In genomic region chr17:66555605-66556004, GRCh38 we compare ENCODE assay signal across 17 cellular contexts.
DNase-seq lines count a peak whose midpoint lies in the region; ATAC-seq and TF ChIP-seq lines count a peak whose summit lies in the region.
"Had no signal": no experiment of that assay in that cellular context is flagged by ENCODE, and none has a peak within 500 bp of the region (broad histone marks: within the 10 kb centered on the region; RNA-seq: fewer than 3 reads in every experiment).

No MANE protein-coding gene starts in this region.

- H3K4me3 Mint-ChIP-seq in naive thymus-derived CD4-positive, alpha-beta T cell, result no peak overlapping the region
- no peak overlapping the region for H3K4me3 Mint-ChIP-seq in Calu3 (ENCODE audit: low read depth, unreplicated experiment)
- H3K4me3 Mint-ChIP-seq: CD8-positive, alpha-beta memory T cell had no signal

- no peak overlapping the region for H3K4me3 ChIP-seq in naive thymus-derived CD4-positive, alpha-beta T cell (ENCODE audit: low read length)
- H3K4me3 ChIP-seq in foreskin fibroblast (ENCODE audit: low read depth in 1 of 2, low read length in 2 of 2), result no peak overlapping the region
- H3K4me3 ChIP-seq: BLaER1, HAP-1 had no signal

- no TSS peak for BruUV-seq in Calu3 (replicated peaks; lab: Mats Ljungman, UMichigan)

- CTCF ChIA-PET in naive thymus-derived CD4-positive, alpha-beta T cell (lab: Charles Lee), result interaction anchor here (0.8 kb wide), 1 partner anchor 11 kb away, joined by 4 read pairs; no protein-coding TSS in a partner anchor
- CTCF ChIA-PET in Calu3 (lab: Charles Lee), result no interaction called here

- peaks cover 12 to 53% (median 17%) of the 10 kb centered on the region in 5 donors for H3K36me3 Mint-ChIP-seq in naive thymus-derived CD4-positive, alpha-beta T cell
- peaks cover 13% of the 10 kb centered on the region for H3K36me3 Mint-ChIP-seq in Calu3 (ENCODE audit: insufficient read depth, unreplicated experiment)

- H3K4me1 ChIP-seq in foreskin keratinocyte, result no peaks in the 10 kb centered on the region
- H3K4me1 ChIP-seq in naive thymus-derived CD4-positive, alpha-beta T cell (ENCODE audit: control insufficient read depth in 2 of 2, insufficient read depth in 2 of 2, low read length in 2 of 2), result no peaks in the 10 kb centered on the region
- H3K4me1 ChIP-seq: BLaER1, HAP-1 had no signal

- H3K27me3 ChIP-seq in foreskin keratinocyte, result no peaks in the 10 kb centered on the region
- no peaks in the 10 kb centered on the region for H3K27me3 ChIP-seq in naive thymus-derived CD4-positive, alpha-beta T cell (ENCODE audit: control insufficient read depth in 2 of 2, insufficient read depth in 2 of 2, low read length in 2 of 2)
- H3K27me3 ChIP-seq: BLaER1 had no signal

- POLR2A ChIA-PET in naive thymus-derived CD4-positive, alpha-beta T cell (lab: Charles Lee), result no interaction called here

- H3K27me3 Mint-ChIP-seq in naive thymus-derived CD4-positive, alpha-beta T cell, result no peaks in the 10 kb centered on the region
- no peaks in the 10 kb centered on the region for H3K27me3 Mint-ChIP-seq in Calu3 (ENCODE audit: unreplicated experiment)

- TF ChIP-seq CTCF in foreskin keratinocyte (conservative IDR thresholded peaks at IDR 0.05), result no peak
- TF ChIP-seq CTCF in Calu3 (IDR thresholded peaks at IDR 0.05; ENCODE audit: unreplicated experiment), result no peak
- TF ChIP-seq CTCF in foreskin fibroblast (IDR thresholded peaks at IDR 0.05; ENCODE audit: low read depth, low read length), result no peak

- H3K4me1 Mint-ChIP-seq in naive thymus-derived CD4-positive, alpha-beta T cell, result peaks cover 12 to 63% (median 55%) of the 10 kb centered on the region in 7 donors
- peaks cover 28% of the 10 kb centered on the region for H3K4me1 Mint-ChIP-seq in Calu3 (ENCODE audit: low read depth, unreplicated experiment)

- DNase-seq in EH (ENCODE audit: low read depth) (peak; percentile 27), M059J (ENCODE audit: low read depth) (peak; percentile 75), foreskin keratinocyte (no peak), NCI-H510A treated with DMSO at 0.1 percent for 48 hours (lab: John Stamatoyannopoulos, UW) (no peak), Calu3 (no peak), amygdala (lab: John Stamatoyannopoulos, UW) (no peak), foreskin fibroblast (no peak)
- no peak for DNase-seq in naive thymus-derived CD4-positive, alpha-beta T cell
- DNase-seq: AML-193; Caco-2; CD8-positive, alpha-beta memory T cell; DMS 273 treated with DMSO at 0.1 percent for 48 hours; EL; GDM1 had no signal

- no peaks in the 10 kb centered on the region for H3K9me3 ChIP-seq in naive thymus-derived CD4-positive, alpha-beta T cell (ENCODE audit: control insufficient read depth in 2 of 3, low read length in 3 of 3)
- H3K9me3 ChIP-seq: Caco-2, HAP-1 had no signal

- H3K36me3 ChIP-seq in naive thymus-derived CD4-positive, alpha-beta T cell (ENCODE audit: control insufficient read depth in 2 of 3, insufficient read depth in 3 of 3, low read length in 3 of 3), result peaks cover 0 to 4% (median 0%) of the 10 kb centered on the region in 3 experiments
- H3K36me3 ChIP-seq: BLaER1, HAP-1 had no signal

- H3K27ac Mint-ChIP-seq in naive thymus-derived CD4-positive, alpha-beta T cell, result peak overlapping the region in 5 of 9 donors; percentile 43 to 71 (median 64)
- no peak overlapping the region for H3K27ac Mint-ChIP-seq in Calu3 (ENCODE audit: unreplicated experiment)

- H3K9me3 Mint-ChIP-seq in naive thymus-derived CD4-positive, alpha-beta T cell, result peaks cover 0 to 6% (median 0%) of the 10 kb centered on the region in 11 donors
- H3K9me3 Mint-ChIP-seq in Calu3 (ENCODE audit: low read depth, unreplicated experiment), result no peaks in the 10 kb centered on the region
- H3K9me3 Mint-ChIP-seq: CD8-positive, alpha-beta memory T cell had no signal

- no peak overlapping the region for H3K27ac ChIP-seq in foreskin keratinocyte
- no peak overlapping the region for H3K27ac ChIP-seq in naive thymus-derived CD4-positive, alpha-beta T cell (ENCODE audit: low read depth, low read length)
- H3K27ac ChIP-seq: BLaER1 had no signal

- peak; percentile 21 for ATAC-seq in foreskin keratinocyte
- no peak for ATAC-seq in naive thymus-derived CD4-positive, alpha-beta T cell
- ATAC-seq: HepG2 had no signal

- intact Hi-C loops in naive thymus-derived CD4-positive, alpha-beta T cell (cut with micrococcal nuclease), result no loop called here
- intact Hi-C loops in Calu3 (cut with micrococcal nuclease; ENCODE audit: unreplicated experiment), result no loop called here

Comparison
In these comparisons a context has a peak if more than half of its experiments do, and no peak if none do; other contexts are left out.
1. DNase-seq: peak in EH (single experiment) and M059J (single experiment); none in foreskin keratinocyte (0 of 2), naive thymus-derived CD4-positive, alpha-beta T cell (0 of 9), NCI-H510A treated with DMSO at 0.1 percent for 48 hours (single experiment), Calu3 (single experiment), amygdala (0 of 56) and foreskin fibroblast (0 of 2).